Comparison of ENCODE assay signal across 25 cellular contexts in the genomic region with DNA sequence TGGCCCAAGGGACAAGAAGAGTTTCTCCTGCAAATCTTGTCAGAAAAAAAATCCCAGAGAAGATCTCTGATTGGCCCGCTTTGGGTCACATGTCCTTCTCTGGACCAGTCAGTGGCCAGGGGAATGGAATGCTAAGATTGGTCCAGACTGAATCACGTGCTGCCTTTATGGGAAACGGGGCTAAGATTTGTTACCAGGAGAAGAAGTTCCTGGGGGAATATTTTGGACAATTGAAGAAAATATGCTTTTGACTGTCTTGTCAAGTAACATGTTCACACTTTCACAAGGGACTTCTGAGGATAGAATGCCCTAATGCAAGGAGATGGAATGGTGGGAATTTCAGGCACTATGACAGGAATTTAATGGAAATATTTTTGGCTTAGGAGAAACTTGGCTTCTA.
A peak's percentile ranks its signal among the peaks of the same experiment; 100 is the strongest.
DNase-seq lines count a peak whose midpoint lies in the region; ATAC-seq, FAIRE-seq and TF ChIP-seq lines count a peak whose summit lies in the region.
"Had no signal": no experiment of that assay in that cellular context is flagged by ENCODE, and none has a peak within 500 bp of the region (broad histone marks: within the 10 kb centered on the region; RNA-seq: fewer than 3 reads in every experiment).

No MANE protein-coding gene starts in this region.

- in situ Hi-C loops in gastrocnemius medialis (cut with MboI; ENCODE audit: low sequenced_read_pairs in 4 of 4): no loop called here

- CTCF ChIA-PET in SK-N-SH (lab: Yijun Ruan, JAX) (interaction anchor here (2.2 kb wide), 1 partner anchor 169 kb away, joined by 8 read pairs; no protein-coding TSS in a partner anchor), H1 (lab: Charles Lee; ENCODE audit: partially characterized antibody) (interaction anchor here (0.8 to 1.5 kb wide), 4 partner anchors 118 to 172 kb away, joined by 3 to 5 read pairs (median 3); no protein-coding TSS in a partner anchor)

- H3F3A ChIP-seq in SK-N-SH (replicated peaks; ENCODE audit: insufficient read depth): no peaks in the 10 kb centered on the region

- H3K27me3 ChIP-seq in SK-N-SH (ENCODE audit: insufficient read depth) (peaks cover 5% of the 10 kb centered on the region; the same call in 1 of the 2 replicates), H9 (ENCODE audit: insufficient read depth, low read length) (no peaks in the 10 kb centered on the region), H1 (replicated peaks in 1 of 4; ENCODE audit: control insufficient read depth in 3 of 4, extremely low read depth in 1 of 4, insufficient read depth in 3 of 4, low read length in 3 of 4) (peaks cover 0 to 8% (median under 1%) of the 10 kb centered on the region in 4 experiments; a peak in 2 of 7 replicates), gastrocnemius medialis (no peaks in the 10 kb centered on the region)
- H3K27me3 ChIP-seq: BLaER1, breast epithelium, thyroid gland had no signal

- H3K56ac ChIP-seq in H9 (ENCODE audit: insufficient read length, low read depth, low read length) (no peak overlapping the region), H1 (replicated peaks; ENCODE audit: insufficient read length, low read depth, low read length) (no peak overlapping the region)

- H3K9ac ChIP-seq in SK-N-SH (no peak overlapping the region), H9 (ENCODE audit: extremely low read depth, insufficient read length, low read length) (no peak overlapping the region), H1 (replicated peaks in 1 of 4; ENCODE audit: extremely low read depth in 1 of 4, low read depth in 3 of 4, low read length in 3 of 4) (no peak overlapping the region)
- H3K9ac ChIP-seq: BLaER1 had no signal

- H3K36me3 ChIP-seq in SK-N-SH (replicated peaks in 1 of 2; ENCODE audit: control insufficient read depth in 1 of 2, insufficient read depth in 2 of 2, low read length in 1 of 2) (no peaks in the 10 kb centered on the region), H1 (ENCODE audit: control insufficient read depth in 2 of 4, insufficient read depth in 4 of 4, low read length in 3 of 4) (no peaks in the 10 kb centered on the region), gastrocnemius medialis (no peaks in the 10 kb centered on the region)
- H3K36me3 ChIP-seq: BLaER1, breast epithelium, neutrophil, thyroid gland had no signal

- H3K9me3 ChIP-seq in SK-N-SH: no peaks in the 10 kb centered on the region
- no peaks in the 10 kb centered on the region for H3K9me3 ChIP-seq in H9 (ENCODE audit: control insufficient read depth, low read depth, low read length)
- no peaks in the 10 kb centered on the region for H3K9me3 ChIP-seq in H1 (ENCODE audit: insufficient read depth in 2 of 2, low read depth in 1 of 2, low read length in 1 of 2)
- H3K9me3 ChIP-seq in gastrocnemius medialis: no peaks in the 10 kb centered on the region
- H3K9me3 ChIP-seq: breast epithelium, neutrophil, thyroid gland had no signal

- no peak overlapping the region for H3T11ph ChIP-seq in H9 (ENCODE audit: low read length)

- H3K4me2 ChIP-seq in SK-N-SH: no peak overlapping the region
- no peak overlapping the region for H3K4me2 ChIP-seq in H9 (ENCODE audit: insufficient read depth, insufficient read length, low read length)
- no peak overlapping the region for H3K4me2 ChIP-seq in H1 (ENCODE audit: insufficient read depth in 1 of 2, low read depth in 2 of 2, low read length in 2 of 2)

- no peak overlapping the region for H3K27ac Mint-ChIP-seq in H9
- H3K27ac Mint-ChIP-seq: activated CD8-positive, alpha-beta T cell treated with anti-CD3 and anti-CD28 coated beads, Interleukin-2, amount 10 ng/mL, durations not matched to agents 7 days and 5 days; dendritic cell treated with granulocyte-macrophage colony-stimulating factor and Interleukin-4, amounts not matched to agents 40 ng/mL and 50 ng/mL, for 4 days had no signal

- peaks cover 0 to 8% of the 10 kb centered on the region in 2 experiments; a peak in 1 of 4 replicates for H3K4me1 ChIP-seq in SK-N-SH (ENCODE audit: control insufficient read depth in 1 of 2, insufficient read depth in 2 of 2, low read depth in 1 of 2, low read length in 1 of 2)
- H3K4me1 ChIP-seq in H9 (ENCODE audit: insufficient read depth, low read length): 0 out of 2 replicates have a peak, but pooled peaks cover 2% of the 10 kb centered on the region
- no peaks in the 10 kb centered on the region for H3K4me1 ChIP-seq in H1 (replicated peaks in 1 of 4; ENCODE audit: control insufficient read depth in 3 of 4, insufficient read depth in 4 of 4, low read length in 3 of 4)
- peaks cover 3 to 20% of the 10 kb centered on the region in 2 donors for H3K4me1 ChIP-seq in gastrocnemius medialis
- H3K4me1 ChIP-seq: breast epithelium, thyroid gland had no signal

- POLR2A ChIA-PET in SK-N-SH (lab: Yijun Ruan, JAX) (interaction anchor here (0.6 kb wide), 1 partner anchor 160 kb away, joined by 3 read pairs; no protein-coding TSS in a partner anchor), H1 (lab: Charles Lee; ENCODE audit: partially characterized antibody) (no interaction called here)

- DNase-seq in SK-N-SH (no peak), H9 (peak; percentile 8), H1 (ENCODE audit: low read depth in 1 of 2, low spot score in 2 of 2) (peak in 1 of 2 experiments; percentile 31), gastrocnemius medialis (no peak), DMS53 treated with DMSO at 0.1 percent for 48 hours (lab: John Stamatoyannopoulos, UW; ENCODE audit: unreplicated experiment) (no peak), DMS153 (lab: John Stamatoyannopoulos, UW) (no peak)
- DNase-seq: activated gamma-delta T cell treated with Interleukin-2 at 50 U/mL for 16 hours; foreskin fibroblast; HCEC 1CT; NCI-H1930; NCI-H226; NCI-H82; stimulated activated CD4-positive, alpha-beta T cell treated with anti-CD3 and anti-CD28 coated beads, Interleukin-4, amount 100 ng/mL, for 4 hours; stimulated activated naive CD8-positive, alpha-beta T cell treated with anti-CD3 and anti-CD28 coated beads, Interleukin-15, Interleukin-2, amounts not matched to agents 100 U/mL and 50 U/mL, for 24 hours; T-helper 9 cell; thyroid gland had no signal

- ATAC-seq in SK-N-SH treated with all-trans-retinoic acid at 6 μM for 48 hours (no peak), gastrocnemius medialis (no peak), HG03469 (IDR thresholded peaks at IDR 0.05; ENCODE audit: unreplicated experiment) (no peak)
- ATAC-seq: activated CD8-positive, alpha-beta T cell treated with anti-CD3 and anti-CD28 coated beads, Interleukin-2, amount 10 ng/mL, durations not matched to agents 7 days and 5 days; stimulated activated naive CD8-positive, alpha-beta T cell treated with anti-CD3 and anti-CD28 coated beads, Interleukin-15, Interleukin-2, amounts not matched to agents 100 U/mL and 50 U/mL, for 24 hours had no signal

- no peak overlapping the region for H4K91ac ChIP-seq in H9 (ENCODE audit: insufficient read length, low read depth, low read length)
- H4K91ac ChIP-seq in H1 (replicated peaks; ENCODE audit: insufficient read length, low read length): no peak overlapping the region

- H3K23me2 ChIP-seq in H9 (ENCODE audit: insufficient read length, low read depth, low read length, poor library complexity, severe bottlenecking) (no peaks in the 10 kb centered on the region), H1 (ENCODE audit: low read depth, low read length) (no peaks in the 10 kb centered on the region)

- H3K18ac ChIP-seq in H9 (ENCODE audit: insufficient read length, low read depth, low read length) (no peak overlapping the region), H1 (ENCODE audit: extremely low read depth, low read length) (no peak overlapping the region)

- H3K27ac ChIP-seq in SK-N-SH (ENCODE audit: low read depth in 2 of 2, low read length in 1 of 2): no peak overlapping the region
- H3K27ac ChIP-seq in H9 (ENCODE audit: insufficient read length, low read depth, low read length): no peak overlapping the region
- H3K27ac ChIP-seq in H1 (ENCODE audit: low read depth, low read length): no peak overlapping the region
- H3K27ac ChIP-seq in gastrocnemius medialis: peak overlapping the region in 3 of 4 donors; percentile 40 to 60 (median 56)
- H3K27ac ChIP-seq: 22Rv1, BLaER1, breast epithelium, neutrophil, thyroid gland had no signal

- H2BK5ac ChIP-seq in H9 (ENCODE audit: insufficient read length, low read length) (no peak overlapping the region), H1 (ENCODE audit: low read depth, low read length) (no peak overlapping the region)

- 54% methylated on average over 3 of the region's 3 CpGs for WGBS in SK-N-SH (ENCODE audit: low lambda C conversion rate)
- WGBS in H9 (ENCODE audit: extremely low coverage, insufficient read length, low lambda C conversion rate): no CpG with 5 or more reads among the region's 3 CpGs
- 86% methylated on average over 3 of the region's 3 CpGs; no CpG with 5 or more reads in 1 of the 2 experiments for WGBS in H1 (ENCODE audit: extremely low coverage in 1 of 2, insufficient coverage in 1 of 2, insufficient read length in 1 of 2, insufficient replicate concordance in 2 of 2, low coverage in 1 of 2, low lambda C conversion rate in 2 of 2, missing lambda C conversion rate in 1 of 2), 2 experiments

- TF ChIP-seq RAD21 in SK-N-SH (IDR thresholded peaks at IDR 0.05; ENCODE audit: low read length): no peak
- no peak for TF ChIP-seq RAD21 in H1 (IDR thresholded peaks at IDR 0.05 in 1 of 2, conservative IDR thresholded peaks at IDR 0.05 in 1 of 2; ENCODE audit: low read depth in 2 of 2, low read length in 2 of 2)

- H4K5ac ChIP-seq in H9 (ENCODE audit: insufficient read length, low read depth, low read length): no peak overlapping the region
- H4K5ac ChIP-seq in H1 (ENCODE audit: insufficient read length, low read depth, low read length): no peak overlapping the region

- H4K20me1 ChIP-seq in SK-N-SH (ENCODE audit: insufficient read depth) (no peaks in the 10 kb centered on the region), H9 (ENCODE audit: control insufficient read depth, insufficient read depth, insufficient read length) (no peaks in the 10 kb centered on the region), H1 (replicated peaks in 1 of 2; ENCODE audit: control insufficient read depth in 1 of 2, insufficient read depth in 2 of 2, low read length in 2 of 2) (no peaks in the 10 kb centered on the region)
- H4K20me1 ChIP-seq: BLaER1 had no signal

- H3K79me1 ChIP-seq in H9 (ENCODE audit: insufficient read depth, low read depth, low read length, poor library complexity, severe bottlenecking): no peaks in the 10 kb centered on the region
- H3K79me1 ChIP-seq in H1 (ENCODE audit: low read depth, low read length): no peaks in the 10 kb centered on the region

- H2AK5ac ChIP-seq in H9 (ENCODE audit: insufficient read length, low read length) (no peak overlapping the region), H1 (ENCODE audit: low read depth, low read length) (no peak overlapping the region)

- H3K79me2 ChIP-seq in SK-N-SH (ENCODE audit: insufficient read depth): no peaks in the 10 kb centered on the region
- no peaks in the 10 kb centered on the region for H3K79me2 ChIP-seq in H9 (ENCODE audit: insufficient read depth, low read length)
- no peaks in the 10 kb centered on the region for H3K79me2 ChIP-seq in H1 (ENCODE audit: control insufficient read depth in 1 of 2, insufficient read depth in 2 of 2, low read length in 2 of 2)

- TF ChIP-seq CTCF in SK-N-SH (IDR thresholded peaks at IDR 0.05) (no peak), H9 (conservative IDR thresholded peaks at IDR 0.05) (no peak), H1 (IDR thresholded peaks at IDR 0.05; ENCODE audit: control extremely low read depth in 1 of 3, insufficient read depth in 1 of 3, low read depth in 1 of 3, low read length in 3 of 3) (no peak), gastrocnemius medialis (IDR thresholded peaks at IDR 0.05 in 4 of 5, conservative IDR thresholded peaks at IDR 0.05 in 1 of 5) (no peak)

- no peak for TF ChIP-seq POLR2A in H1 (IDR thresholded peaks at IDR 0.05; ENCODE audit: control extremely low read depth in 1 of 2, low read depth in 2 of 2, low read length in 2 of 2)
- no peak for TF ChIP-seq POLR2A in gastrocnemius medialis (IDR thresholded peaks at IDR 0.05)

- no peaks in the 10 kb centered on the region for H3K9me2 ChIP-seq in SK-N-SH

- H2BK15ac ChIP-seq in H9 (ENCODE audit: low read depth, low read length) (no peak overlapping the region), H1 (ENCODE audit: low read length) (no peak overlapping the region)

- H2BK20ac ChIP-seq in H9 (ENCODE audit: low read depth, low read length, poor library complexity, severe bottlenecking) (no peak overlapping the region), H1 (ENCODE audit: low read length) (no peak overlapping the region)

- no peak overlapping the region for H2AFZ ChIP-seq in SK-N-SH (ENCODE audit: low read depth)
- no peak overlapping the region for H2AFZ ChIP-seq in H9 (ENCODE audit: low read length)
- H2AFZ ChIP-seq in H1 (ENCODE audit: low read length): no peak overlapping the region

- H3K4me3 Mint-ChIP-seq in H9: no peak overlapping the region
- H3K4me3 Mint-ChIP-seq: activated CD8-positive, alpha-beta T cell treated with anti-CD3 and anti-CD28 coated beads, Interleukin-2, amount 10 ng/mL, durations not matched to agents 7 days and 5 days; dendritic cell treated with granulocyte-macrophage colony-stimulating factor and Interleukin-4, amounts not matched to agents 40 ng/mL and 50 ng/mL, for 4 days had no signal

- TF ChIP-seq EP300 in SK-N-SH (IDR thresholded peaks at IDR 0.05; ENCODE audit: borderline replicate concordance in 1 of 2, low read depth in 1 of 2, low read length in 1 of 2) (no peak), H1 (IDR thresholded peaks at IDR 0.05; ENCODE audit: borderline replicate concordance in 1 of 2, low read depth in 2 of 2, low read length in 2 of 2) (no peak)

- peaks cover 0 to 4% (median 1%) of the 10 kb centered on the region in 3 experiments; a peak in 3 of 7 replicates for H3K36me3 Mint-ChIP-seq in H9 (ENCODE audit: insufficient read depth in 1 of 3, low read depth in 3 of 3)

- H3K27me3 Mint-ChIP-seq in H9 (ENCODE audit: low read depth): peaks cover 45% of the 10 kb centered on the region

- no peak overlapping the region for H4K8ac ChIP-seq in H9 (replicated peaks; ENCODE audit: insufficient read length, low read depth, low read length)
- H4K8ac ChIP-seq in H1 (ENCODE audit: extremely low read depth, insufficient read depth, low read length): no peak overlapping the region

- no peak overlapping the region for H3K4ac ChIP-seq in H9 (ENCODE audit: low read depth, low read length)
- no peak overlapping the region for H3K4ac ChIP-seq in H1 (replicated peaks; ENCODE audit: insufficient read length, low read depth, low read length)

- H3K14ac ChIP-seq in H9 (ENCODE audit: insufficient read depth, low read length) (no peak overlapping the region), H1 (ENCODE audit: insufficient read length) (no peak overlapping the region)

- no peak overlapping the region for H2BK12ac ChIP-seq in H9 (ENCODE audit: insufficient read length, low read depth, low read length)
- no peak overlapping the region for H2BK12ac ChIP-seq in H1 (ENCODE audit: low read depth, low read length)

- H2BK120ac ChIP-seq in H9 (ENCODE audit: low read depth, low read length, poor library complexity, severe bottlenecking) (no peak overlapping the region), H1 (replicated peaks; ENCODE audit: low read depth, low read length) (no peak overlapping the region)

- H3K23ac ChIP-seq in H9 (ENCODE audit: insufficient read length, low read depth, low read length) (no peak overlapping the region), H1 (ENCODE audit: insufficient read length) (no peak overlapping the region)

- peaks cover 9 to 14% of the 10 kb centered on the region in 2 experiments; a peak in 3 of 4 replicates for H3K4me1 Mint-ChIP-seq in H9

- H3K9me3 Mint-ChIP-seq in H9: peaks cover 4% of the 10 kb centered on the region in 2 experiments; a peak in 3 of 5 replicates
- H3K9me3 Mint-ChIP-seq: dendritic cell treated with granulocyte-macrophage colony-stimulating factor and Interleukin-4, amounts not matched to agents 40 ng/mL and 50 ng/mL, for 4 days had no signal

- intact Hi-C loops in gastrocnemius medialis (cut with DNase I; ENCODE audit: low total_unique reads): no loop called here

- H3K4me3 ChIP-seq in SK-N-SH (ENCODE audit: low read depth in 2 of 2, low read length in 1 of 2) (no peak overlapping the region), H1 (ENCODE audit: extremely low read depth in 1 of 4, insufficient read depth in 2 of 4, low read depth in 3 of 4, low read length in 4 of 4) (no peak overlapping the region), gastrocnemius medialis (no peak overlapping the region)
- H3K4me3 ChIP-seq: BLaER1, breast epithelium, thyroid gland had no signal

- no peak for FAIRE-seq in H1 (lab: Jason Lieb, UNC)
- FAIRE-seq: keratinocyte had no signal

Comparison
In these comparisons a context has a peak if more than half of its experiments do, and no peak if none do; other contexts are left out.
1. H3K27ac ChIP-seq: peak in gastrocnemius medialis (3 of 4); none in SK-N-SH (0 of 2), H9 (single experiment) and H1 (single experiment).
2. Of the 17 proteins assayed by ChIP-seq in both H1 and SK-N-SH: peak only in H1: USF2; only in SK-N-SH: none; in both: none; in neither: 16.